ENCODE assay signal across 8 cellular contexts in the genomic region with DNA sequence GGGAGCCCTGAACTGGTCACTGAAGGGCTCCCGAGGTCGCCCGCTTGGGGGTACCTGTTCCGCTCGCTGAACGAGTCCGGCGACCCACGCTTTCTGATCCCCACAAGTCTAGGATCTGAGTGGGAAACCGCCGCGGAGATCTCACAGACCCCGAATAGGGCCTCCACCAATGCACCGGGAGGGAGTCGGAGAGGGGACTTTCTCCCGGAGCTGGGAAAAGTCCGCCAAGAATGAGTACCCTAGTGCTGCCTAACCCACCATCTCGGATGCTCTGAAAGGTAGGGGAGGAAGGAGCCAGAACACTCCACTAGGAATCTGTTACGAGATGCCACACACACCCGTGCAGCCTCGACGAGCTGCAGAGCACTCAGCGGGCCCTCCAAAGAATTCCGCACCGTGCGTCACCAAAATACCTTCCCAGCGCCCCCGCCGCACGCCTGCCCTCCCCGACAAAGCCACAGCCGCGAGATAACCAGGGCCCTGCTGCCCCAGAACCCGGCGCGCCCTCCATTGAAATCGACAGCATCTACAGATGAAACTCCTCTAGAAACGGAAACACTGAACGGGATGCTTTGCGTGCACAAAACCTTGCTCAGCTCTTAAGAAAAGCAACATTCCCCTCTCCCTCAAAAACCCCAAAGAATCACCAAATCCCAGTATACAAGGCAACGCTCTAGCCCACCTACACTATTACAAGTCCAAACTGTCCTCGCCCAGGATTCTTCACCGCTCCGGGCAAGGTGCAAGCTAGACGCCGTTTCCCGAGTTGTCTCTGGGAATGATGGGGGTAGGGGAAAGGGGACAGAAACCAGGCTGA. TPM values are rescaled to one million over a fixed set of nuclear protein-coding genes. Genes with fewer than 3 reads are reported as not detected.
A peak's percentile ranks its signal among the peaks of the same experiment; 100 is the strongest.
DNase-seq lines count a peak whose midpoint lies in the region; ATAC-seq and TF ChIP-seq lines count a peak whose summit lies in the region.

No MANE protein-coding gene starts in this region.

- no peaks in the 10 kb centered on the region for H3K9me3 ChIP-seq in ovary

- 0 to 1% (median 1%) methylated on average over 44 to 47 of the region's 47 CpGs for WGBS in ovary, 3 donors

- H3K4me3 Mint-ChIP-seq in activated CD4-positive, alpha-beta T cell treated with anti-CD3 and anti-CD28 coated beads, Interleukin-2, amount 10 ng/mL, durations not matched to agents 7 days and 5 days = peak overlapping the region; percentile 37
- H3K4me3 Mint-ChIP-seq in activated CD4-positive, alpha-beta memory T cell treated with anti-CD3 and anti-CD28 coated beads, Interleukin-2, amount 10 ng/mL, durations not matched to agents 7 days and 5 days = peak overlapping the region; percentile 55

- no peaks in the 10 kb centered on the region for H3K27me3 ChIP-seq in ovary

- CTCF ChIA-PET in activated CD4-positive, alpha-beta T cell treated with anti-CD3 and anti-CD28 coated beads, Interleukin-2, amount 10 ng/mL, durations not matched to agents 7 days and 5 days (lab: Charles Lee) = interaction anchor here (0.5 to 2.1 kb wide), 4 partner anchors 240 to 1472 kb away, joined by 4 to 8 read pairs (median 5); no protein-coding TSS in a partner anchor
- CTCF ChIA-PET in activated CD4-positive, alpha-beta memory T cell treated with anti-CD3 and anti-CD28 coated beads, Interleukin-2, amount 10 ng/mL, durations not matched to agents 7 days and 5 days (lab: Charles Lee) = interaction anchor here (1.8 to 3.3 kb wide), 2 partner anchors 38 to 1467 kb away, joined by 4 to 12 read pairs; partner anchors contain the start of gene COX7A2

- H3K36me3 ChIP-seq in ovary = no peaks in the 10 kb centered on the region

- H3K36me3 Mint-ChIP-seq in activated CD4-positive, alpha-beta T cell treated with anti-CD3 and anti-CD28 coated beads, Interleukin-2, amount 10 ng/mL, durations not matched to agents 7 days and 5 days (ENCODE audit: low read depth) = no peaks in the 10 kb centered on the region
- peaks cover 4% of the 10 kb centered on the region for H3K36me3 Mint-ChIP-seq in activated CD4-positive, alpha-beta memory T cell treated with anti-CD3 and anti-CD28 coated beads, Interleukin-2, amount 10 ng/mL, durations not matched to agents 7 days and 5 days (ENCODE audit: low read depth)

- no peak for TF ChIP-seq EP300 in ovary (IDR thresholded peaks at IDR 0.05)

- peak overlapping the region; percentile 80 to 100 for H3K4me3 ChIP-seq in foreskin fibroblast (ENCODE audit: low read depth in 1 of 2, low read length in 2 of 2)
- H3K4me3 ChIP-seq in ovary = peak overlapping the region; percentile 57

- ATAC-seq in HG03175 (IDR thresholded peaks at IDR 0.05; ENCODE audit: unreplicated experiment) = no peak

- H3K9me3 Mint-ChIP-seq in activated CD4-positive, alpha-beta T cell treated with anti-CD3 and anti-CD28 coated beads, Interleukin-2, amount 10 ng/mL, durations not matched to agents 7 days and 5 days = no peaks in the 10 kb centered on the region
- H3K9me3 Mint-ChIP-seq in activated CD4-positive, alpha-beta memory T cell treated with anti-CD3 and anti-CD28 coated beads, Interleukin-2, amount 10 ng/mL, durations not matched to agents 7 days and 5 days = no peaks in the 10 kb centered on the region

- intact Hi-C loops in ovary (cut with DNase I) = loop anchor here (5.0 to 10.0 kb wide), 9 partner anchors 110 to 1470 kb away; no protein-coding TSS in a partner anchor

- TF ChIP-seq CTCF in foreskin fibroblast (IDR thresholded peaks at IDR 0.05; ENCODE audit: low read depth, low read length) (no peak), ovary (IDR thresholded peaks at IDR 0.05) (no peak)

- peak; percentile 33 for TF ChIP-seq POLR2A in ovary (IDR thresholded peaks at IDR 0.05)

- peaks cover 10% of the 10 kb centered on the region for H3K4me1 ChIP-seq in ovary (ENCODE audit: insufficient read depth)

- peaks cover 50% of the 10 kb centered on the region for H3K4me1 Mint-ChIP-seq in activated CD4-positive, alpha-beta T cell treated with anti-CD3 and anti-CD28 coated beads, Interleukin-2, amount 10 ng/mL, durations not matched to agents 7 days and 5 days
- H3K4me1 Mint-ChIP-seq in activated CD4-positive, alpha-beta memory T cell treated with anti-CD3 and anti-CD28 coated beads, Interleukin-2, amount 10 ng/mL, durations not matched to agents 7 days and 5 days = peaks cover 53% of the 10 kb centered on the region

- H3K27ac Mint-ChIP-seq in activated CD4-positive, alpha-beta T cell treated with anti-CD3 and anti-CD28 coated beads, Interleukin-2, amount 10 ng/mL, durations not matched to agents 7 days and 5 days = no peak overlapping the region
- no peak overlapping the region for H3K27ac Mint-ChIP-seq in activated CD4-positive, alpha-beta memory T cell treated with anti-CD3 and anti-CD28 coated beads, Interleukin-2, amount 10 ng/mL, durations not matched to agents 7 days and 5 days

- DNase-seq in activated CD4-positive, alpha-beta T cell treated with anti-CD3 and anti-CD28 coated beads, Interleukin-2, amount 10 ng/mL, durations not matched to agents 7 days and 5 days = no peak
- DNase-seq in activated CD4-positive, alpha-beta T cell treated with anti-CD3 and anti-CD28 coated beads for 1 hour = no peak
- peak; percentile 24 for DNase-seq in activated CD4-positive, alpha-beta memory T cell treated with anti-CD3 and anti-CD28 coated beads, Interleukin-2, amount 10 ng/mL, durations not matched to agents 7 days and 5 days
- DNase-seq in foreskin fibroblast = peak; percentile 83 to 91
- peak; percentile 69 to 83 (median 73) for DNase-seq in ovary
- DNase-seq in stimulated activated naive CD4-positive, alpha-beta T cell treated with Interleukin-2 at 50 U/mL for 16 hours (lab: John Stamatoyannopoulos, UW) = no peak
- DNase-seq in GOT3 (lab: John Stamatoyannopoulos, UW) = no peak

- POLR2A ChIA-PET in activated CD4-positive, alpha-beta T cell treated with anti-CD3 and anti-CD28 coated beads, Interleukin-2, amount 10 ng/mL, durations not matched to agents 7 days and 5 days (lab: Charles Lee) = no interaction called here
- POLR2A ChIA-PET in activated CD4-positive, alpha-beta memory T cell treated with anti-CD3 and anti-CD28 coated beads, Interleukin-2, amount 10 ng/mL, durations not matched to agents 7 days and 5 days (lab: Charles Lee) = no interaction called here

- H3K27ac ChIP-seq in ovary = peak overlapping the region; percentile 93

- peaks cover 86% of the 10 kb centered on the region for H3K27me3 Mint-ChIP-seq in activated CD4-positive, alpha-beta T cell treated with anti-CD3 and anti-CD28 coated beads, Interleukin-2, amount 10 ng/mL, durations not matched to agents 7 days and 5 days
- H3K27me3 Mint-ChIP-seq in activated CD4-positive, alpha-beta memory T cell treated with anti-CD3 and anti-CD28 coated beads, Interleukin-2, amount 10 ng/mL, durations not matched to agents 7 days and 5 days = peaks cover 84% of the 10 kb centered on the region

RNA-seq across cellular contexts. Expression of gene COL12A1, which starts 0.7 kb away (rescaled TPM):
- not detected for total RNA-seq in activated CD4-positive, alpha-beta T cell treated with anti-CD3 and anti-CD28 coated beads, Interleukin-2, amount 10 ng/mL, durations not matched to agents 7 days and 5 days
- not detected for total RNA-seq in activated CD4-positive, alpha-beta memory T cell treated with anti-CD3 and anti-CD28 coated beads, Interleukin-2, amount 10 ng/mL, durations not matched to agents 7 days and 5 days
- 100 to 1,000 TPM; 145 to 277 (median 194) TPM for total RNA-seq in ovary
- 100 to 1,000 TPM; 134 to 165 TPM for polyA plus RNA-seq in ovary

RNA-seq across cellular contexts. Expression of gene COX7A2, which starts 38.4 kb away (rescaled TPM):
- 100 to 1,000 TPM; 397 to 403 TPM for total RNA-seq in activated CD4-positive, alpha-beta T cell treated with anti-CD3 and anti-CD28 coated beads, Interleukin-2, amount 10 ng/mL, durations not matched to agents 7 days and 5 days
- 100 to 1,000 TPM; 469 to 471 TPM for total RNA-seq in activated CD4-positive, alpha-beta memory T cell treated with anti-CD3 and anti-CD28 coated beads, Interleukin-2, amount 10 ng/mL, durations not matched to agents 7 days and 5 days
- total RNA-seq in ovary = 100 to 1,000 TPM; 178 to 297 (median 202) TPM
- polyA plus RNA-seq in ovary = 100 to 1,000 TPM; 316 to 377 TPM

Comparison
In these comparisons a context has a peak if more than half of its experiments do, and no peak if none do; other contexts are left out.
1. DNase-seq: peak in activated CD4-positive, alpha-beta memory T cell treated with anti-CD3 and anti-CD28 coated beads, Interleukin-2, amount 10 ng/mL, durations not matched to agents 7 days and 5 days (single experiment), foreskin fibroblast (2 of 2) and ovary (5 of 5); none in activated CD4-positive, alpha-beta T cell treated with anti-CD3 and anti-CD28 coated beads, Interleukin-2, amount 10 ng/mL, durations not matched to agents 7 days and 5 days (single experiment), activated CD4-positive, alpha-beta T cell treated with anti-CD3 and anti-CD28 coated beads for 1 hour (single experiment), stimulated activated naive CD4-positive, alpha-beta T cell treated with Interleukin-2 at 50 U/mL for 16 hours (single experiment) and GOT3 (single experiment).
2. RNA of gene COL12A1, which starts 0.7 kb away (total RNA-seq): 145 to 277 TPM in ovary; not detected in activated CD4-positive, alpha-beta T cell treated with anti-CD3 and anti-CD28 coated beads, Interleukin-2, amount 10 ng/mL, durations not matched to agents 7 days and 5 days and not detected in activated CD4-positive, alpha-beta memory T cell treated with anti-CD3 and anti-CD28 coated beads, Interleukin-2, amount 10 ng/mL, durations not matched to agents 7 days and 5 days; every median in the first group is over 100 times any median in the second.